13 cellular contexts compared by ENCODE assay signal in genomic region chr22:30434775-30435315, GRCh38. TPM values are rescaled to one million over a fixed set of nuclear protein-coding genes. Genes with fewer than 3 reads are reported as not detected.
DNase-seq lines count a peak whose midpoint lies in the region; ATAC-seq and TF ChIP-seq lines count a peak whose summit lies in the region.
"Had no signal": no experiment of that assay in that cellular context is flagged by ENCODE, and none has a peak within 500 bp of the region (broad histone marks: within the 10 kb centered on the region; RNA-seq: fewer than 3 reads in every experiment).

No MANE protein-coding gene starts in this region.

- H3K4me3 ChIP-seq in HEK293 (ENCODE audit: low read depth, low read length), result no peak overlapping the region
- H3K4me3 ChIP-seq in naive thymus-derived CD4-positive, alpha-beta T cell (ENCODE audit: low read length), result peak overlapping the region; percentile 24
- H3K4me3 ChIP-seq: esophagus muscularis mucosa had no signal

- intact Hi-C loops in CD14-positive monocyte (cut with micrococcal nuclease) (no loop called here), Calu3 (cut with micrococcal nuclease; ENCODE audit: unreplicated experiment) (no loop called here)
- intact Hi-C loops in naive thymus-derived CD4-positive, alpha-beta T cell (cut with micrococcal nuclease), result loop anchor here (1.0 to 2.0 kb wide), 6 partner anchors 9 to 534 kb away; partner anchors contain the start of genes CASTOR1 (in 1 of the 2), MORC2 (in 1 of the 2), SF3A1 (in 1 of the 2) and TUG1 (in 1 of the 2)

- ATAC-seq in activated T-helper 17 cell treated with anti-CD3 and anti-CD28 coated beads, Interleukin-2, amount 50 U/mL, for 72 hours (replicated peaks), result no peak
- ATAC-seq in naive thymus-derived CD4-positive, alpha-beta T cell, result no peak

- peaks cover 3 to 6% of the 10 kb centered on the region in 2 donors for H3K27me3 ChIP-seq in naive thymus-derived CD4-positive, alpha-beta T cell (ENCODE audit: control insufficient read depth in 2 of 2, insufficient read depth in 2 of 2, low read length in 2 of 2)

- H3K4me3 Mint-ChIP-seq in CD14-positive monocyte (no peak overlapping the region), Calu3 (ENCODE audit: low read depth, unreplicated experiment) (no peak overlapping the region)
- H3K4me3 Mint-ChIP-seq in activated T-helper 17 cell treated with anti-CD3 and anti-CD28 coated beads, Interleukin-2, amount 50 U/mL, for 72 hours, result peak overlapping the region; percentile 95
- H3K4me3 Mint-ChIP-seq in naive thymus-derived CD4-positive, alpha-beta T cell, result peak overlapping the region in 9 of 10 donors; percentile 42 to 90 (median 82)

- no peak overlapping the region for H3K27ac Mint-ChIP-seq in CD14-positive monocyte
- peak overlapping the region; percentile 95 for H3K27ac Mint-ChIP-seq in activated T-helper 17 cell treated with anti-CD3 and anti-CD28 coated beads, Interleukin-2, amount 50 U/mL, for 72 hours
- H3K27ac Mint-ChIP-seq in naive thymus-derived CD4-positive, alpha-beta T cell, result peak overlapping the region; percentile 88 to 100 (median 98)
- no peak overlapping the region for H3K27ac Mint-ChIP-seq in Calu3 (ENCODE audit: unreplicated experiment)
- H3K27ac Mint-ChIP-seq: progenitor cell of endocrine pancreas had no signal

- POLR2A ChIA-PET in HEK293 (lab: Yijun Ruan, JAX), result no interaction called here
- POLR2A ChIA-PET in naive thymus-derived CD4-positive, alpha-beta T cell (lab: Charles Lee), result interaction anchor here (0.7 to 6.3 kb wide), 4 partner anchors 10 to 146 kb away, joined by 3 to 88 read pairs (median 4); partner anchors contain the start of genes CASTOR1 and MTFP1

- no peaks in the 10 kb centered on the region for H3K9me3 ChIP-seq in HEK293 (ENCODE audit: control insufficient read depth, insufficient read depth, low read depth, low read length)
- peaks cover 0 to 4% (median 0%) of the 10 kb centered on the region in 3 experiments for H3K9me3 ChIP-seq in naive thymus-derived CD4-positive, alpha-beta T cell (ENCODE audit: control insufficient read depth in 2 of 3, low read length in 3 of 3)
- H3K9me3 ChIP-seq: esophagus muscularis mucosa had no signal

- CTCF ChIA-PET in HEK293 (lab: Yijun Ruan, JAX) (interaction anchor here (0.7 to 1.3 kb wide), 4 partner anchors 10 to 169 kb away, joined by 3 to 6 read pairs (median 4); no protein-coding TSS in a partner anchor), Calu3 (lab: Charles Lee) (no interaction called here)
- CTCF ChIA-PET in naive thymus-derived CD4-positive, alpha-beta T cell (lab: Charles Lee), result interaction anchor here (1.4 to 6.0 kb wide), 5 partner anchors 9 to 146 kb away, joined by 4 to 46 read pairs (median 4); partner anchors contain the start of genes CASTOR1 and MTFP1

- H3K4me1 ChIP-seq in HEK293 (ENCODE audit: control insufficient read depth, insufficient read depth, low read length), result no peaks in the 10 kb centered on the region
- H3K4me1 ChIP-seq in naive thymus-derived CD4-positive, alpha-beta T cell (ENCODE audit: control insufficient read depth in 2 of 2, insufficient read depth in 2 of 2, low read length in 2 of 2), result peaks cover 16 to 21% of the 10 kb centered on the region in 2 donors

- peaks cover 18 to 31% (median 30%) of the 10 kb centered on the region in 3 donors for H3K27me3 Mint-ChIP-seq in CD14-positive monocyte (ENCODE audit: low read depth in 3 of 3)
- peaks cover 11% of the 10 kb centered on the region for H3K27me3 Mint-ChIP-seq in activated T-helper 17 cell treated with anti-CD3 and anti-CD28 coated beads, Interleukin-2, amount 50 U/mL, for 72 hours
- H3K27me3 Mint-ChIP-seq in naive thymus-derived CD4-positive, alpha-beta T cell, result peaks cover 7 to 16% (median 10%) of the 10 kb centered on the region in 5 donors
- H3K27me3 Mint-ChIP-seq in Calu3 (ENCODE audit: unreplicated experiment), result no peaks in the 10 kb centered on the region
- H3K27me3 Mint-ChIP-seq: progenitor cell of endocrine pancreas had no signal

- H3K9me3 Mint-ChIP-seq in CD14-positive monocyte (peaks cover 7 to 12% (median 8%) of the 10 kb centered on the region in 7 donors), Calu3 (ENCODE audit: low read depth, unreplicated experiment) (peaks cover 3% of the 10 kb centered on the region)
- peaks cover 17% of the 10 kb centered on the region for H3K9me3 Mint-ChIP-seq in activated T-helper 17 cell treated with anti-CD3 and anti-CD28 coated beads, Interleukin-2, amount 50 U/mL, for 72 hours
- peaks cover 8 to 18% (median 13%) of the 10 kb centered on the region in 11 donors for H3K9me3 Mint-ChIP-seq in naive thymus-derived CD4-positive, alpha-beta T cell

- H3K27ac ChIP-seq in HEK293 (ENCODE audit: extremely low read depth, low read depth, low read length), result no peak overlapping the region
- H3K27ac ChIP-seq in naive thymus-derived CD4-positive, alpha-beta T cell (ENCODE audit: low read depth, low read length), result peak overlapping the region; percentile 99

- no TSS peak for BruUV-seq in Calu3 (replicated peaks; lab: Mats Ljungman, UMichigan)

- H3K36me3 Mint-ChIP-seq in CD14-positive monocyte (no peaks in the 10 kb centered on the region), Calu3 (ENCODE audit: insufficient read depth, unreplicated experiment) (no peaks in the 10 kb centered on the region)
- H3K36me3 Mint-ChIP-seq in activated T-helper 17 cell treated with anti-CD3 and anti-CD28 coated beads, Interleukin-2, amount 50 U/mL, for 72 hours (ENCODE audit: low read depth), result peaks cover 9% of the 10 kb centered on the region
- H3K36me3 Mint-ChIP-seq in naive thymus-derived CD4-positive, alpha-beta T cell, result peaks cover 0 to 22% (median 9%) of the 10 kb centered on the region in 5 donors

- H3K4me1 Mint-ChIP-seq in CD14-positive monocyte, result peaks cover 4% of the 10 kb centered on the region
- peaks cover 15% of the 10 kb centered on the region for H3K4me1 Mint-ChIP-seq in activated T-helper 17 cell treated with anti-CD3 and anti-CD28 coated beads, Interleukin-2, amount 50 U/mL, for 72 hours
- peaks cover 10 to 26% (median 23%) of the 10 kb centered on the region in 7 donors for H3K4me1 Mint-ChIP-seq in naive thymus-derived CD4-positive, alpha-beta T cell
- H3K4me1 Mint-ChIP-seq in Calu3 (ENCODE audit: low read depth, unreplicated experiment), result peaks cover 22% of the 10 kb centered on the region

- H3K36me3 ChIP-seq in HEK293 (ENCODE audit: control insufficient read depth in 2 of 2, insufficient read depth in 1 of 2, low read length in 2 of 2), result no peaks in the 10 kb centered on the region
- no peaks in the 10 kb centered on the region for H3K36me3 ChIP-seq in naive thymus-derived CD4-positive, alpha-beta T cell (ENCODE audit: control insufficient read depth in 2 of 3, insufficient read depth in 3 of 3, low read length in 3 of 3)
- H3K36me3 ChIP-seq: esophagus muscularis mucosa had no signal

- TF ChIP-seq CTCF in CD14-positive monocyte (IDR thresholded peaks at IDR 0.05) (no peak), HEK293 (tag by site-specific recombination; IDR thresholded peaks at IDR 0.05) (no peak), Calu3 (IDR thresholded peaks at IDR 0.05; ENCODE audit: unreplicated experiment) (no peak)

- DNase-seq in CD14-positive monocyte (ENCODE audit: low spot score) (peak; percentile 19), Calu3 (no peak), NCI-H2196 (lab: John Stamatoyannopoulos, UW; ENCODE audit: unreplicated experiment) (no peak), NCI-H226 (no peak), anterior cingulate cortex (lab: John Stamatoyannopoulos, UW) (no peak)
- no peak for DNase-seq in naive thymus-derived CD4-positive, alpha-beta T cell
- DNase-seq: mesendoderm had no signal

TF ChIP-seq in HEK293, 187 proteins besides CTCF, POLR2A, EP300 and RAD21:
- TF ChIP-seq GLIS1 (tag by site-specific recombination; IDR thresholded peaks at IDR 0.05) (0 out of 2 replicates have a peak, but pooled peaks have one; percentile 12), ZNF335 (tag by site-specific recombination; conservative IDR thresholded peaks at IDR 0.05) (0 out of 2 replicates have a peak, but pooled peaks have one; percentile 28), ZNF585B (tag by site-specific recombination; IDR thresholded peaks at IDR 0.05) (no peak)

RNA-seq across cellular contexts. Expression of gene MTFP1, which starts 9.3 kb away (rescaled TPM):
- polyA plus RNA-seq in CD14-positive monocyte, result 10 to 100 TPM in 1 of 2 donors, 1 to 10 TPM in 1; 7.5 to 14.2 TPM
- total RNA-seq in activated T-helper 17 cell treated with anti-CD3 and anti-CD28 coated beads, Interleukin-2, amount 50 U/mL, for 72 hours, result 10 to 100 TPM; 42.4 to 51.3 TPM
- total RNA-seq in naive thymus-derived CD4-positive, alpha-beta T cell, result 10 to 100 TPM; 10.2 to 68.2 (median 23.6) TPM
- 10 to 100 TPM; 26.7 to 30.4 TPM for polyA plus RNA-seq in naive thymus-derived CD4-positive, alpha-beta T cell
- total RNA-seq in Calu3 (2022), result 30.5 and 33.6 TPM in 2 replicates

RNA-seq across cellular contexts. Expression of gene SEC14L3, which starts 37.0 kb away (rescaled TPM):
- polyA plus RNA-seq in CD14-positive monocyte, result not detected
- total RNA-seq in activated T-helper 17 cell treated with anti-CD3 and anti-CD28 coated beads, Interleukin-2, amount 50 U/mL, for 72 hours, result not detected
- total RNA-seq in naive thymus-derived CD4-positive, alpha-beta T cell, result not detected
- not detected for polyA plus RNA-seq in naive thymus-derived CD4-positive, alpha-beta T cell
- total RNA-seq in Calu3 (2022), result not detected in 2 replicates
- total RNA-seq: esophagus muscularis mucosa, M059J, progenitor cell of endocrine pancreas had no signal
- polyA plus RNA-seq: BJ had no signal

RNA-seq across cellular contexts. Expression of gene SEC14L2, which starts 38.0 kb away (rescaled TPM):
- under 1 TPM in 1 of 2 donors, not detected in 1; 0.03 TPM for polyA plus RNA-seq in CD14-positive monocyte
- 10 to 100 TPM; 11.3 to 52.8 TPM for total RNA-seq in activated T-helper 17 cell treated with anti-CD3 and anti-CD28 coated beads, Interleukin-2, amount 50 U/mL, for 72 hours
- 100 to 1,000 TPM in 1 of 5 experiments, 10 to 100 TPM in 4; 10.7 to 147 (median 16.5) TPM for total RNA-seq in naive thymus-derived CD4-positive, alpha-beta T cell
- 10 to 100 TPM; 12.7 to 20.7 TPM for polyA plus RNA-seq in naive thymus-derived CD4-positive, alpha-beta T cell
- 32.1 and 39.1 TPM in 2 replicates for total RNA-seq in Calu3 (2022)

RNA-seq across cellular contexts. Expression of gene RNF215, which starts 47.6 kb away (rescaled TPM):
- polyA plus RNA-seq in CD14-positive monocyte, result under 1 TPM; 0.26 to 0.42 TPM
- total RNA-seq in activated T-helper 17 cell treated with anti-CD3 and anti-CD28 coated beads, Interleukin-2, amount 50 U/mL, for 72 hours, result 10 to 100 TPM; 10.7 to 18.4 TPM
- total RNA-seq in naive thymus-derived CD4-positive, alpha-beta T cell, result 10 to 100 TPM in 1 of 5 experiments, 1 to 10 TPM in 4; 4.3 to 10.8 (median 5.3) TPM
- polyA plus RNA-seq in naive thymus-derived CD4-positive, alpha-beta T cell, result 1 to 10 TPM in 1 of 2 donors, under 1 TPM in 1; 0.08 to 1.1 TPM
- 42.5 and 48.8 TPM in 2 replicates for total RNA-seq in Calu3 (2022)

Comparison
In these comparisons a context has a peak if more than half of its experiments do, and no peak if none do; other contexts are left out.
1. H3K27ac Mint-ChIP-seq: peak in activated T-helper 17 cell treated with anti-CD3 and anti-CD28 coated beads, Interleukin-2, amount 50 U/mL, for 72 hours (single experiment) and naive thymus-derived CD4-positive, alpha-beta T cell (9 of 9); none in CD14-positive monocyte (0 of 7) and Calu3 (single experiment).
2. H3K4me3 Mint-ChIP-seq: peak in activated T-helper 17 cell treated with anti-CD3 and anti-CD28 coated beads, Interleukin-2, amount 50 U/mL, for 72 hours (single experiment) and naive thymus-derived CD4-positive, alpha-beta T cell (9 of 10); none in CD14-positive monocyte (0 of 2) and Calu3 (single experiment).
3. intact Hi-C loops: an anchor here in naive thymus-derived CD4-positive, alpha-beta T cell (1.0 to 2.0 kb wide); none called in CD14-positive monocyte and Calu3.